ENCODE assay signal across 10 cellular contexts in genomic region chr22:20965104-20965887, GRCh38. TPM values are rescaled to one million over a fixed set of nuclear protein-coding genes. Genes with fewer than 3 reads are reported as not detected.
A peak's percentile ranks its signal among the peaks of the same experiment; 100 is the strongest.
DNase-seq lines count a peak whose midpoint lies in the region; TF ChIP-seq lines count a peak whose summit lies in the region.
"Had no signal": no experiment of that assay in that cellular context is flagged by ENCODE, and none has a peak within 500 bp of the region (broad histone marks: within the 10 kb centered on the region; RNA-seq: fewer than 3 reads in every experiment).

No MANE protein-coding gene starts in this region.

- H3K9me3 ChIP-seq in mononuclear cell (ENCODE audit: low read depth, low read length), result no peaks in the 10 kb centered on the region
- H3K9me3 ChIP-seq in thyroid gland, result no peaks in the 10 kb centered on the region

- POLR2A ChIA-PET in activated CD4-positive, alpha-beta memory T cell treated with anti-CD3 and anti-CD28 coated beads for 36 hours (lab: Charles Lee), result no interaction called here
- POLR2A ChIA-PET in activated CD4-positive, alpha-beta memory T cell treated with anti-CD3 and anti-CD28 coated beads, Interleukin-2, amount 10 ng/mL, durations not matched to agents 7 days and 5 days (lab: Charles Lee), result no interaction called here

- H3K4me3 Mint-ChIP-seq in activated CD4-positive, alpha-beta memory T cell treated with anti-CD3 and anti-CD28 coated beads for 36 hours, result peak overlapping the region; percentile 20
- H3K4me3 Mint-ChIP-seq in activated CD4-positive, alpha-beta memory T cell treated with anti-CD3 and anti-CD28 coated beads, Interleukin-2, amount 10 ng/mL, durations not matched to agents 7 days and 5 days, result no peak overlapping the region

- WGBS in thyroid gland, 2 donors, result 58% methylated on average over 7 of the region's 65 CpGs; no CpG with 5 or more reads in 1 of the 2 donors

- intact Hi-C loops in activated CD4-positive, alpha-beta memory T cell treated with anti-CD3 and anti-CD28 coated beads for 36 hours (cut with micrococcal nuclease), result loop anchor here (5.0 to 10.0 kb wide), 2 partner anchors 48 to 140 kb away; partner anchors contain the start of gene CRKL
- intact Hi-C loops in thyroid gland (cut with DNase I), result loop anchor here (5.0 kb wide), 1 partner anchor 52 kb away; the partner anchor contains the start of gene P2RX6

- CTCF ChIA-PET in activated CD4-positive, alpha-beta memory T cell treated with anti-CD3 and anti-CD28 coated beads for 36 hours (lab: Charles Lee), result interaction anchor here (1.7 kb wide), 1 partner anchor 17 kb away, joined by 5 read pairs; the partner anchor contains the start of gene LZTR1
- CTCF ChIA-PET in activated CD4-positive, alpha-beta memory T cell treated with anti-CD3 and anti-CD28 coated beads, Interleukin-2, amount 10 ng/mL, durations not matched to agents 7 days and 5 days (lab: Charles Lee), result no interaction called here

- TF ChIP-seq POLR2A in thyroid gland (IDR thresholded peaks at IDR 0.05), result no peak

- peaks cover 44% of the 10 kb centered on the region for H3K4me1 ChIP-seq in mononuclear cell (ENCODE audit: insufficient read depth, low read length)
- H3K4me1 ChIP-seq in thyroid gland, result peaks cover 4 to 9% of the 10 kb centered on the region in 2 donors

- H3K4me3 ChIP-seq in coronary artery (peak overlapping the region; percentile 65), mononuclear cell (ENCODE audit: low read length) (peak overlapping the region; percentile 13), thyroid gland (replicated peaks in 1 of 3) (peak overlapping the region in 1 of 3 donors; percentile 32)

- H3K27me3 Mint-ChIP-seq in activated CD4-positive, alpha-beta memory T cell treated with anti-CD3 and anti-CD28 coated beads for 36 hours, result peaks cover 8% of the 10 kb centered on the region
- H3K27me3 Mint-ChIP-seq in activated CD4-positive, alpha-beta memory T cell treated with anti-CD3 and anti-CD28 coated beads, Interleukin-2, amount 10 ng/mL, durations not matched to agents 7 days and 5 days, result peaks cover 21% of the 10 kb centered on the region

- H3K27ac ChIP-seq in coronary artery (no peak overlapping the region), thyroid gland (no peak overlapping the region)

- H3K36me3 Mint-ChIP-seq in activated CD4-positive, alpha-beta memory T cell treated with anti-CD3 and anti-CD28 coated beads for 36 hours, result no peaks in the 10 kb centered on the region
- H3K36me3 Mint-ChIP-seq in activated CD4-positive, alpha-beta memory T cell treated with anti-CD3 and anti-CD28 coated beads, Interleukin-2, amount 10 ng/mL, durations not matched to agents 7 days and 5 days (ENCODE audit: low read depth), result no peaks in the 10 kb centered on the region

- H3K36me3 ChIP-seq in thyroid gland, result no peaks in the 10 kb centered on the region

- no peaks in the 10 kb centered on the region for H3K9me3 Mint-ChIP-seq in activated CD4-positive, alpha-beta memory T cell treated with anti-CD3 and anti-CD28 coated beads for 36 hours
- H3K9me3 Mint-ChIP-seq in activated CD4-positive, alpha-beta memory T cell treated with anti-CD3 and anti-CD28 coated beads, Interleukin-2, amount 10 ng/mL, durations not matched to agents 7 days and 5 days, result no peaks in the 10 kb centered on the region

- H3K4me1 Mint-ChIP-seq in activated CD4-positive, alpha-beta memory T cell treated with anti-CD3 and anti-CD28 coated beads for 36 hours (ENCODE audit: low read depth), result peaks cover 11% of the 10 kb centered on the region
- H3K4me1 Mint-ChIP-seq in activated CD4-positive, alpha-beta memory T cell treated with anti-CD3 and anti-CD28 coated beads, Interleukin-2, amount 10 ng/mL, durations not matched to agents 7 days and 5 days, result peaks cover 5% of the 10 kb centered on the region

- no peak for TF ChIP-seq CTCF in coronary artery (IDR thresholded peaks at IDR 0.05)
- no peak for TF ChIP-seq CTCF in thyroid gland (IDR thresholded peaks at IDR 0.05)

- DNase-seq in activated CD4-positive, alpha-beta memory T cell treated with anti-CD3 and anti-CD28 coated beads for 36 hours, result no peak
- DNase-seq in activated CD4-positive, alpha-beta memory T cell treated with anti-CD3 and anti-CD28 coated beads, Interleukin-2, amount 10 ng/mL, durations not matched to agents 7 days and 5 days, result no peak
- DNase-seq in coronary artery (ENCODE audit: low spot score) (no peak), thyroid gland (peak; percentile 24 to 39), SIG-M5 (lab: John Stamatoyannopoulos, UW) (no peak)
- no peak for DNase-seq in activated CD4-positive, alpha-beta T cell treated with anti-CD3 and anti-CD28 coated beads, Interleukin-2, amount 50 U/mL, for 48 hours
- no peak for DNase-seq in activated CD4-positive, CD25-positive, alpha-beta regulatory T cell (lab: John Stamatoyannopoulos, UW)
- DNase-seq: activated CD8-positive, alpha-beta memory T cell treated with anti-CD3 and anti-CD28 coated beads, Interleukin-2, amount 50 U/mL, for 48 hours; stimulated activated CD4-positive, alpha-beta T cell treated with anti-CD3 and anti-CD28 coated beads, Interleukin-1b, Interleukin-23, amount 100 ng/mL, for 48 hours had no signal

- H3K27me3 ChIP-seq in mononuclear cell (ENCODE audit: insufficient read depth, low read length) (peaks cover 3% of the 10 kb centered on the region), thyroid gland (no peaks in the 10 kb centered on the region)

- no peak overlapping the region for H3K27ac Mint-ChIP-seq in activated CD4-positive, alpha-beta memory T cell treated with anti-CD3 and anti-CD28 coated beads for 36 hours
- H3K27ac Mint-ChIP-seq in activated CD4-positive, alpha-beta memory T cell treated with anti-CD3 and anti-CD28 coated beads, Interleukin-2, amount 10 ng/mL, durations not matched to agents 7 days and 5 days, result no peak overlapping the region

RNA-seq across cellular contexts. Expression of gene AIFM3, which starts 1.8 kb away (rescaled TPM):
- total RNA-seq in activated CD4-positive, alpha-beta memory T cell treated with anti-CD3 and anti-CD28 coated beads for 36 hours, result not detected
- total RNA-seq in activated CD4-positive, alpha-beta memory T cell treated with anti-CD3 and anti-CD28 coated beads, Interleukin-2, amount 10 ng/mL, durations not matched to agents 7 days and 5 days, result under 1 TPM; 0.23 to 0.58 TPM
- 5.2 TPM for total RNA-seq in mononuclear cell
- total RNA-seq in thyroid gland, result 1 to 10 TPM in 2 of 4 donors, under 1 TPM in 2; 0.11 to 2.0 (median 0.80) TPM

RNA-seq across cellular contexts. Expression of gene LZTR1, which starts 16.8 kb away (rescaled TPM):
- total RNA-seq in activated CD4-positive, alpha-beta memory T cell treated with anti-CD3 and anti-CD28 coated beads for 36 hours, result 10 to 100 TPM; 39.3 to 43.4 TPM
- total RNA-seq in activated CD4-positive, alpha-beta memory T cell treated with anti-CD3 and anti-CD28 coated beads, Interleukin-2, amount 10 ng/mL, durations not matched to agents 7 days and 5 days, result 10 to 100 TPM; 53.3 to 60.3 TPM
- total RNA-seq in mononuclear cell (24.8 TPM), thyroid gland (10 to 100 TPM; 37.1 to 67.2 (median 55.7) TPM)

RNA-seq across cellular contexts. Expression of gene THAP7, which starts 36.6 kb away (rescaled TPM):
- 10 to 100 TPM; 22.1 to 26.8 TPM for total RNA-seq in activated CD4-positive, alpha-beta memory T cell treated with anti-CD3 and anti-CD28 coated beads for 36 hours
- total RNA-seq in activated CD4-positive, alpha-beta memory T cell treated with anti-CD3 and anti-CD28 coated beads, Interleukin-2, amount 10 ng/mL, durations not matched to agents 7 days and 5 days, result 10 to 100 TPM; 24.7 to 25.4 TPM
- total RNA-seq in mononuclear cell (58.2 TPM), thyroid gland (10 to 100 TPM; 51.0 to 75.0 (median 58.9) TPM)

RNA-seq across cellular contexts. Expression of gene CRKL, which starts 48.1 kb away (rescaled TPM):
- 10 to 100 TPM; 65.1 to 65.7 TPM for total RNA-seq in activated CD4-positive, alpha-beta memory T cell treated with anti-CD3 and anti-CD28 coated beads for 36 hours
- 10 to 100 TPM; 84.8 to 88.2 TPM for total RNA-seq in activated CD4-positive, alpha-beta memory T cell treated with anti-CD3 and anti-CD28 coated beads, Interleukin-2, amount 10 ng/mL, durations not matched to agents 7 days and 5 days
- total RNA-seq in mononuclear cell (51.9 TPM), thyroid gland (10 to 100 TPM; 38.5 to 47.8 (median 42.1) TPM)

RNA-seq across cellular contexts. Expression of gene P2RX6, which starts 49.7 kb away (rescaled TPM):
- not detected for total RNA-seq in activated CD4-positive, alpha-beta memory T cell treated with anti-CD3 and anti-CD28 coated beads for 36 hours
- total RNA-seq in activated CD4-positive, alpha-beta memory T cell treated with anti-CD3 and anti-CD28 coated beads, Interleukin-2, amount 10 ng/mL, durations not matched to agents 7 days and 5 days, result under 1 TPM; 0.08 to 0.23 TPM
- 0.21 TPM for total RNA-seq in mononuclear cell
- under 1 TPM in 1 of 4 donors, not detected in 3; 0.40 TPM for total RNA-seq in thyroid gland

Comparison
In these comparisons a context has a peak if more than half of its experiments do, and no peak if none do; other contexts are left out.
1. DNase-seq: peak in thyroid gland (2 of 2); none in activated CD4-positive, alpha-beta memory T cell treated with anti-CD3 and anti-CD28 coated beads for 36 hours (single experiment), activated CD4-positive, alpha-beta memory T cell treated with anti-CD3 and anti-CD28 coated beads, Interleukin-2, amount 10 ng/mL, durations not matched to agents 7 days and 5 days (single experiment), coronary artery (single experiment), activated CD4-positive, alpha-beta T cell treated with anti-CD3 and anti-CD28 coated beads, Interleukin-2, amount 50 U/mL, for 48 hours (0 of 2), activated CD4-positive, CD25-positive, alpha-beta regulatory T cell (0 of 4) and SIG-M5 (single experiment).